23 cellular contexts compared by ENCODE assay signal in the genomic region with DNA sequence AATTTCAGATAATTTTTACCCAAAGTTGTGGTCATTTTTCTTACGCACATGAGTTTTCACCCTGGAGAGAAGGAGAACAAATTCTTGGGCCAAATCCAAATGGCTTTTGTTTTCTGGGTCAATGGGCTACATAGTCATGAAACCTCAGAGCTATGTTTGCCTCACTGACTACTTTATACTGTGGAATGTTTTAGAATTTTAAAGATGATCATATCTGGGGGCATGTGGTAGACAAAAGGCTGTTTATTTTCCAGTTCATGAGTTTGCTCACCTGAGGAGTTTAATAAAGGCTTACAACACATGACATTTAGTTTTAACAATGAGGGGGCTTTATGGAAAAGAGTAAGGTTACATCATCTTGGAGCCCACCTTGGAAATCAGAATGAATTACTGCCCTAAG.
A peak's percentile ranks its signal among the peaks of the same experiment; 100 is the strongest.
DNase-seq lines count a peak whose midpoint lies in the region; TF ChIP-seq lines count a peak whose summit lies in the region.
"Had no signal": no experiment of that assay in that cellular context is flagged by ENCODE, and none has a peak within 500 bp of the region (broad histone marks: within the 10 kb centered on the region; RNA-seq: fewer than 3 reads in every experiment).

No MANE protein-coding gene starts in this region.

- CTCF ChIA-PET in HEK293T (lab: Yijun Ruan, JAX) (no interaction called here), Caco-2 (lab: Charles Lee) (no interaction called here)

- no peaks in the 10 kb centered on the region for H3K4me1 ChIP-seq in Caco-2
- H3K4me1 ChIP-seq: BE2C, BLaER1 had no signal

- POLR2A ChIA-PET in HEK293T (lab: Yijun Ruan, JAX): no interaction called here
- POLR2A ChIA-PET in Caco-2 (lab: Charles Lee): no interaction called here

- H3K36me3 ChIP-seq in Caco-2 (ENCODE audit: control insufficient read depth, insufficient read depth, low read length): no peaks in the 10 kb centered on the region
- H3K36me3 ChIP-seq: BE2C, BLaER1 had no signal

- intact Hi-C loops in Caco-2 (cut with micrococcal nuclease; ENCODE audit: unreplicated experiment): no loop called here

- H3K9me3 ChIP-seq in Caco-2: no peaks in the 10 kb centered on the region
- H3K9me3 ChIP-seq: BE2C, BLaER1 had no signal

- DNase-seq in astrocyte of the cerebellum (ENCODE audit: low read depth): peak; percentile 46
- peak; percentile 31 for DNase-seq in kidney tubule cell (ENCODE audit: low spot score)
- peak; percentile 56 for DNase-seq in renal cortical epithelial cell (ENCODE audit: low read depth)
- DNase-seq in HEK293T (ENCODE audit: extremely low spot score): no peak
- DNase-seq in HUDEP-2 (lab: John Stamatoyannopoulos, UW; ENCODE audit: unreplicated experiment in 76 of 76): no peak
- DNase-seq in Caco-2: no peak
- DNase-seq: 8988T; ACHN; BE2C; C1 segment of cervical spinal cord; CD4-positive, alpha-beta memory T cell; CD4-positive, CD25-positive, alpha-beta regulatory T cell; CD8-positive, alpha-beta memory T cell; DMS 273 treated with DMSO at 0.1 percent for 48 hours; DMS153; DMS53; DMS79; DND-41; EL; GDM1 had no signal

- H3K27me3 Mint-ChIP-seq in Caco-2 (ENCODE audit: insufficient read depth, unreplicated experiment): no peaks in the 10 kb centered on the region
- H3K27me3 Mint-ChIP-seq: CD4-positive, alpha-beta memory T cell; CD4-positive, CD25-positive, alpha-beta regulatory T cell; CD8-positive, alpha-beta memory T cell had no signal

- TF ChIP-seq CTCF in astrocyte of the cerebellum (IDR thresholded peaks at IDR 0.05; ENCODE audit: low read depth, low read length, missing control alignments) (no peak), Caco-2 (IDR thresholded peaks at IDR 0.05; ENCODE audit: insufficient read depth in 1 of 2, low read depth in 1 of 2, low read length in 1 of 2, severe bottlenecking in 1 of 2, unreplicated experiment in 1 of 2) (no peak)

- H3K27ac Mint-ChIP-seq in Caco-2 (ENCODE audit: unreplicated experiment): no peak overlapping the region
- H3K27ac Mint-ChIP-seq: CD14-positive monocyte; CD4-positive, alpha-beta memory T cell; CD4-positive, CD25-positive, alpha-beta regulatory T cell; CD8-positive, alpha-beta memory T cell had no signal

- BruUV-seq in Caco-2 (replicated peaks; lab: Mats Ljungman, UMichigan): no TSS peak

- H3K36me3 Mint-ChIP-seq in Caco-2 (ENCODE audit: insufficient read depth, unreplicated experiment): no peaks in the 10 kb centered on the region
- H3K36me3 Mint-ChIP-seq: CD14-positive monocyte; CD4-positive, alpha-beta memory T cell; CD4-positive, CD25-positive, alpha-beta regulatory T cell; CD8-positive, alpha-beta memory T cell had no signal

- no peaks in the 10 kb centered on the region for H3K27me3 ChIP-seq in Caco-2 (replicated peaks; ENCODE audit: control insufficient read depth, insufficient read depth, low read length)
- H3K27me3 ChIP-seq: BE2C, BLaER1 had no signal

- in situ Hi-C loops in astrocyte of the cerebellum (cut with HindIII; ENCODE audit: low sequenced_read_pairs): no loop called here

- no peak overlapping the region for H3K4me3 Mint-ChIP-seq in Caco-2 (ENCODE audit: unreplicated experiment)
- H3K4me3 Mint-ChIP-seq: CD14-positive monocyte; CD4-positive, alpha-beta memory T cell; CD4-positive, CD25-positive, alpha-beta regulatory T cell; CD8-positive, alpha-beta memory T cell had no signal

- H3K4me1 Mint-ChIP-seq in Caco-2 (ENCODE audit: low read depth, unreplicated experiment): no peaks in the 10 kb centered on the region
- H3K4me1 Mint-ChIP-seq: CD4-positive, alpha-beta memory T cell; CD4-positive, CD25-positive, alpha-beta regulatory T cell; CD8-positive, alpha-beta memory T cell had no signal

- peaks cover 19% of the 10 kb centered on the region for H3K9me3 Mint-ChIP-seq in Caco-2 (ENCODE audit: unreplicated experiment)

- no peak overlapping the region for H3K4me3 ChIP-seq in astrocyte of the cerebellum (ENCODE audit: low read depth, low read length)
- H3K4me3 ChIP-seq in Caco-2 (ENCODE audit: low read depth, low read length): no peak overlapping the region
- H3K4me3 ChIP-seq: BLaER1, GM12878 had no signal

TF ChIP-seq in HEK293T, 16 proteins besides CTCF, POLR2A, EP300 and RAD21:
- TF ChIP-seq FOXK2 (IDR thresholded peaks at IDR 0.05) (no peak), HDGF (IDR thresholded peaks at IDR 0.05; ENCODE audit: borderline replicate concordance) (no peak), ZNF384 (IDR thresholded peaks at IDR 0.05) (no peak), ARNT (IDR thresholded peaks at IDR 0.05) (no peak), PKNOX1 (IDR thresholded peaks at IDR 0.05) (no peak), CTBP1 (IDR thresholded peaks at IDR 0.05; ENCODE audit: borderline replicate concordance) (no peak), FOXM1 (IDR thresholded peaks at IDR 0.05; ENCODE audit: borderline replicate concordance) (no peak), BHLHE40 (IDR thresholded peaks at IDR 0.05; ENCODE audit: borderline replicate concordance) (no peak), LEF1 (IDR thresholded peaks at IDR 0.05; ENCODE audit: borderline replicate concordance) (no peak), L3MBTL2 (conservative IDR thresholded peaks at IDR 0.05) (no peak), NFRKB (IDR thresholded peaks at IDR 0.05) (no peak), TARDBP (IDR thresholded peaks at IDR 0.05) (no peak), SUZ12 (IDR thresholded peaks at IDR 0.05) (no peak), ELF4 (IDR thresholded peaks at IDR 0.05) (no peak), SP1 (IDR thresholded peaks at IDR 0.05) (no peak), FOXA1 (IDR thresholded peaks at IDR 0.05) (no peak)

Comparison
In these comparisons a context has a peak if more than half of its experiments do, and no peak if none do; other contexts are left out.
1. DNase-seq: peak in astrocyte of the cerebellum (single experiment), kidney tubule cell (single experiment) and renal cortical epithelial cell (single experiment); none in HEK293T (single experiment), HUDEP-2 (0 of 76) and Caco-2 (0 of 2).